In genomic region chr19:32971715-32972540, GRCh38 we compare ENCODE assay signal across 8 cellular contexts. TPM values are rescaled to one million over a fixed set of nuclear protein-coding genes. Genes with fewer than 3 reads are reported as not detected.
DNase-seq lines count a peak whose midpoint lies in the region; ATAC-seq and TF ChIP-seq lines count a peak whose summit lies in the region.

Gene CEP89 (minus strand): TSS chr19:32971958. CDS start chr19:32971874, 84 bp downstream.
Gene FAAP24 (plus strand): TSS chr19:32972242. CDS start chr19:32973197, 955 bp downstream.

- H3K4me1 ChIP-seq in Loucy (ENCODE audit: insufficient read depth, low read length, poor library complexity, severe bottlenecking) (peaks cover 6% of the 10 kb centered on the region), RWPE2 (ENCODE audit: insufficient read depth, poor library complexity, severe bottlenecking) (no peaks in the 10 kb centered on the region)

- H3K4me1 Mint-ChIP-seq in nephron progenitor cell = peaks cover 21% of the 10 kb centered on the region
- peaks cover 26% of the 10 kb centered on the region for H3K4me1 Mint-ChIP-seq in stimulated activated naive CD8-positive, alpha-beta T cell treated with anti-CD3 and anti-CD28 coated beads, Interleukin-15, Interleukin-2, amounts not matched to agents 100 ng/mL and 50 ng/mL, for 24 hours (ENCODE audit: low read depth)

- H3K9me3 ChIP-seq in Loucy (ENCODE audit: insufficient read depth, low read depth, low read length) (no peaks in the 10 kb centered on the region), RWPE2 (ENCODE audit: severe bottlenecking) (no peaks in the 10 kb centered on the region)

- H3K9me2 ChIP-seq in Loucy (replicated peaks; ENCODE audit: low read depth, low read length) = no peaks in the 10 kb centered on the region

- H3K4me3 Mint-ChIP-seq in nephron progenitor cell = peak within 1 kb of the TSS; percentile 100
- H3K4me3 Mint-ChIP-seq in stimulated activated naive CD8-positive, alpha-beta T cell treated with anti-CD3 and anti-CD28 coated beads, Interleukin-15, Interleukin-2, amounts not matched to agents 100 ng/mL and 50 ng/mL, for 24 hours = peak within 1 kb of the TSS; percentile 99

- DNase-seq in ELR (ENCODE audit: low read depth) (peak; percentile 99), H7 (peak; percentile 99), RWPE2 (ENCODE audit: low spot score) (peak; percentile 97), fibroblast of villous mesenchyme (ENCODE audit: low read depth) (peak; percentile 100), nephron progenitor cell (peak; percentile 97)
- DNase-seq in activated effector memory CD4-positive, alpha-beta T cell treated with Interleukin-2 at 50 U/mL for 16 hours = peak; percentile 99

- peak within 1 kb of the TSS; percentile 90 for H3K27ac Mint-ChIP-seq in nephron progenitor cell
- peak within 1 kb of the TSS; percentile 91 for H3K27ac Mint-ChIP-seq in stimulated activated naive CD8-positive, alpha-beta T cell treated with anti-CD3 and anti-CD28 coated beads, Interleukin-15, Interleukin-2, amounts not matched to agents 100 ng/mL and 50 ng/mL, for 24 hours

- H3K36me3 Mint-ChIP-seq in nephron progenitor cell (ENCODE audit: low read depth) = peaks cover 5% of the 10 kb centered on the region
- H3K36me3 Mint-ChIP-seq in stimulated activated naive CD8-positive, alpha-beta T cell treated with anti-CD3 and anti-CD28 coated beads, Interleukin-15, Interleukin-2, amounts not matched to agents 100 ng/mL and 50 ng/mL, for 24 hours (ENCODE audit: low read depth) = peaks cover 16% of the 10 kb centered on the region

- ATAC-seq in RWPE2 (ENCODE audit: low read depth) = peak; percentile 99

- no peaks in the 10 kb centered on the region for H3K27me3 Mint-ChIP-seq in nephron progenitor cell (ENCODE audit: low read depth, poor library complexity)
- H3K27me3 Mint-ChIP-seq in stimulated activated naive CD8-positive, alpha-beta T cell treated with anti-CD3 and anti-CD28 coated beads, Interleukin-15, Interleukin-2, amounts not matched to agents 100 ng/mL and 50 ng/mL, for 24 hours = no peaks in the 10 kb centered on the region

- no peaks in the 10 kb centered on the region for H3K9me3 Mint-ChIP-seq in nephron progenitor cell
- H3K9me3 Mint-ChIP-seq in stimulated activated naive CD8-positive, alpha-beta T cell treated with anti-CD3 and anti-CD28 coated beads, Interleukin-15, Interleukin-2, amounts not matched to agents 100 ng/mL and 50 ng/mL, for 24 hours = no peaks in the 10 kb centered on the region

- H3K36me3 ChIP-seq in H7 (replicated peaks; ENCODE audit: control insufficient read depth, insufficient read depth, low read length) = no peaks in the 10 kb centered on the region
- H3K36me3 ChIP-seq in Loucy (ENCODE audit: insufficient read depth, low read length) = no peaks in the 10 kb centered on the region
- H3K36me3 ChIP-seq in RWPE2 (ENCODE audit: low read depth) = peaks cover 27% of the 10 kb centered on the region

- H3K9ac ChIP-seq in Loucy (ENCODE audit: low read depth, low read length, poor library complexity, severe bottlenecking) = peak within 1 kb of the TSS; percentile 88

- peaks cover 22% of the 10 kb centered on the region for H3K79me2 ChIP-seq in Loucy (ENCODE audit: insufficient read depth, low read length)

- H3K27me3 ChIP-seq in H7 (ENCODE audit: control insufficient read depth, insufficient read depth, low read length) (no peaks in the 10 kb centered on the region), Loucy (ENCODE audit: insufficient read depth, low read length, poor library complexity, severe bottlenecking) (no peaks in the 10 kb centered on the region), RWPE2 (ENCODE audit: insufficient read depth, poor library complexity, severe bottlenecking) (no peaks in the 10 kb centered on the region)

- H3F3A ChIP-seq in Loucy (ENCODE audit: low read depth) = no peaks in the 10 kb centered on the region

- H3K4me3 ChIP-seq in H7 (ENCODE audit: insufficient read depth, low read depth, low read length) = peak within 1 kb of the TSS; percentile 67
- peak within 1 kb of the TSS; percentile 95 for H3K4me3 ChIP-seq in Loucy (ENCODE audit: low read length, poor library complexity, severe bottlenecking)
- H3K4me3 ChIP-seq in RWPE2 (ENCODE audit: severe bottlenecking) = peak within 1 kb of the TSS; percentile 43
- H3K4me3 ChIP-seq in fibroblast of villous mesenchyme (ENCODE audit: low read depth, low read length) = peak within 1 kb of the TSS; percentile 91

- peak within 1 kb of the TSS; percentile 89 for H2AFZ ChIP-seq in Loucy (ENCODE audit: low read length)

- peak within 1 kb of the TSS; percentile 94 for H3K4me2 ChIP-seq in Loucy (ENCODE audit: low read depth, low read length, poor library complexity, severe bottlenecking)

- TF ChIP-seq CTCF in Loucy (conservative IDR thresholded peaks at IDR 0.05; ENCODE audit: low read length) = no peak
- no peak for TF ChIP-seq CTCF in RWPE2 (IDR thresholded peaks at IDR 0.05; ENCODE audit: poor library complexity, severe bottlenecking)
- TF ChIP-seq CTCF in fibroblast of villous mesenchyme (IDR thresholded peaks at IDR 0.05; ENCODE audit: insufficient read depth, low read depth, low read length) = no peak
- TF ChIP-seq CTCF in nephron progenitor cell (IDR thresholded peaks at IDR 0.05) = no peak

- no peaks in the 10 kb centered on the region for H4K20me1 ChIP-seq in Loucy (ENCODE audit: insufficient read depth, low read length, poor library complexity, severe bottlenecking)

- H3K27ac ChIP-seq in RWPE2 (ENCODE audit: poor library complexity, severe bottlenecking) = no peak within 1 kb of the TSS

RNA-seq across cellular contexts. Expression of gene CEP89, which starts in this region (rescaled TPM):
- total RNA-seq in H7 (2014; rRNA removed; shearing (Covaris generic)) = 15.7 and 18.6 TPM in 2 replicates
- total RNA-seq in fibroblast of villous mesenchyme = 15.8 and 18.1 TPM in 2 replicates

RNA-seq across cellular contexts. Expression of gene FAAP24, which starts in this region (rescaled TPM):
- total RNA-seq in H7 (2014; rRNA removed; shearing (Covaris generic)) = 3.3 and 11.7 TPM in 2 replicates
- 0.86 and 1.6 TPM in 2 replicates for total RNA-seq in fibroblast of villous mesenchyme

Comparison
In these comparisons a context has a peak if more than half of its experiments do, and no peak if none do; other contexts are left out.
1. H3K4me3 ChIP-seq: peak in every context shown above with its lines; median percentile 95 in Loucy; 91 in fibroblast of villous mesenchyme; 67 in H7; 43 in RWPE2.